Comparison of ENCODE assay signal across 4 cellular contexts in genomic region chr16:70200063-70200462, GRCh38. TPM values are rescaled to one million over a fixed set of nuclear protein-coding genes. Genes with fewer than 3 reads are reported as not detected.
"Had no signal": no experiment of that assay in that cellular context is flagged by ENCODE, and none has a peak within 500 bp of the region (broad histone marks: within the 10 kb centered on the region; RNA-seq: fewer than 3 reads in every experiment).

No MANE protein-coding gene starts in this region.

RNA-seq across cellular contexts. Expression of gene CLEC18C, which starts 26.5 kb away (rescaled TPM):
- total RNA-seq: GM23338, H1, H4 had no signal
- polyA plus RNA-seq: GM23248 had no signal
